ENCODE assay signal across 7 cellular contexts in genomic region chr3:124789103-124789502, GRCh38. TPM values are rescaled to one million over a fixed set of nuclear protein-coding genes. Genes with fewer than 3 reads are reported as not detected.
DNase-seq lines count a peak whose midpoint lies in the region; ATAC-seq and TF ChIP-seq lines count a peak whose summit lies in the region.
"Not testable (repeated sequence)": the region's sequence is repeated elsewhere in the genome, so short reads cannot be mapped to it uniquely, and the experiment has no call there.

No MANE protein-coding gene starts in this region.

- peaks cover 55% of the 10 kb centered on the region for H3K36me3 Mint-ChIP-seq in GM23338 (ENCODE audit: low read depth)

- 98% methylated on average over 4 of the region's 5 CpGs for WGBS in smooth muscle cell (ENCODE audit: low lambda C conversion rate)

- not testable (repeated sequence) for H3K4me1 ChIP-seq in GM23338 (ENCODE audit: insufficient read depth)
- H3K4me1 ChIP-seq in ascending aorta (peaks cover 17 to 80% of the 10 kb centered on the region in 2 donors), cardiac muscle cell (ENCODE audit: low read depth) (peaks cover 11% of the 10 kb centered on the region), right atrium auricular region (peaks cover 0 to 82% of the 10 kb centered on the region in 2 donors), smooth muscle cell (ENCODE audit: low read depth) (peaks cover 27% of the 10 kb centered on the region), vagina (peaks cover 72% of the 10 kb centered on the region)

- H3K36me3 ChIP-seq in GM23338 (ENCODE audit: insufficient read depth), result peaks cover 27% of the 10 kb centered on the region
- not testable (repeated sequence) for H3K36me3 ChIP-seq in SK-N-MC (ENCODE audit: insufficient read depth, low read length); ascending aorta; cardiac muscle cell; smooth muscle cell (ENCODE audit: low read depth); vagina
- peaks cover 13% of the 10 kb centered on the region for H3K36me3 ChIP-seq in right atrium auricular region

- H3K4me3 Mint-ChIP-seq in GM23338, result not testable (repeated sequence)

- TF ChIP-seq POLR2A in vagina (IDR thresholded peaks at IDR 0.05), result not testable (repeated sequence)

- not testable (repeated sequence) for H3K27me3 ChIP-seq in GM23338 (ENCODE audit: insufficient read depth); ascending aorta; cardiac muscle cell; right atrium auricular region; smooth muscle cell (ENCODE audit: low read depth); vagina

- H3K9me2 ChIP-seq in GM23338 (ENCODE audit: insufficient read depth), result not testable (repeated sequence)

- intact Hi-C loops in ascending aorta (cut with DNase I), result loop anchor here (10.0 kb wide), 1 partner anchor 266 kb away; the partner anchor contains the start of gene HEG1
- intact Hi-C loops in vagina (cut with DNase I), result not testable (repeated sequence)

- H3K4me1 Mint-ChIP-seq in GM23338, result not testable (repeated sequence)

- not testable (repeated sequence) for DNase-seq in GM23338 (ENCODE audit: low spot score); SK-N-MC (ENCODE audit: low read depth, low spot score); ascending aorta (ENCODE audit: low spot score in 2 of 2); cardiac muscle cell (ENCODE audit: low read depth in 1 of 2, low spot score in 1 of 2); right atrium auricular region (ENCODE audit: low spot score); smooth muscle cell (lab: John Stamatoyannopoulos, UW; ENCODE audit: unreplicated experiment); vagina (ENCODE audit: extremely low spot score in 2 of 2)

- not testable (repeated sequence) for H3K9me3 Mint-ChIP-seq in GM23338

- not testable (repeated sequence) for H3K4me2 ChIP-seq in GM23338, smooth muscle cell

- not testable (repeated sequence) for TF ChIP-seq CTCF in GM23338 (conservative IDR thresholded peaks at IDR 0.05; ENCODE audit: low read depth in 2 of 2); ascending aorta (IDR thresholded peaks at IDR 0.05); cardiac muscle cell (IDR thresholded peaks at IDR 0.05; ENCODE audit: low read depth, low read length); right atrium auricular region (IDR thresholded peaks at IDR 0.05); smooth muscle cell (IDR thresholded peaks at IDR 0.05; ENCODE audit: borderline replicate concordance, insufficient read depth, poor library complexity, severe bottlenecking); vagina (IDR thresholded peaks at IDR 0.05)

- ATAC-seq in GM23338, result not testable (repeated sequence)

- H3K79me2 ChIP-seq in GM23338 (replicated peaks; ENCODE audit: insufficient read depth) (peaks cover 44% of the 10 kb centered on the region), smooth muscle cell (ENCODE audit: low read depth) (peaks cover 15% of the 10 kb centered on the region)

- not testable (repeated sequence) for H3K4me3 ChIP-seq in GM23338, SK-N-MC, ascending aorta, cardiac muscle cell, right atrium auricular region, smooth muscle cell, vagina

- H3K27ac ChIP-seq in GM23338 (ENCODE audit: low read depth), result 0 out of 2 replicates have a peak overlapping the region, but pooled peaks have one; percentile 42
- H3K27ac ChIP-seq in SK-N-MC, result peak overlapping the region; percentile 43
- peak overlapping the region; percentile 53 to 90 for H3K27ac ChIP-seq in ascending aorta
- H3K27ac ChIP-seq in cardiac muscle cell, result peak overlapping the region; percentile 62
- H3K27ac ChIP-seq in right atrium auricular region, result peak overlapping the region; percentile 46 to 56
- H3K27ac ChIP-seq in smooth muscle cell (ENCODE audit: low read depth), result peak overlapping the region; percentile 74
- H3K27ac ChIP-seq in vagina, result peak overlapping the region; percentile 84

- H3F3A ChIP-seq in GM23338 (replicated peaks; ENCODE audit: low read depth), result not testable (repeated sequence)
- peaks cover 54% of the 10 kb centered on the region for H3F3A ChIP-seq in smooth muscle cell (ENCODE audit: low read depth)

- not testable (repeated sequence) for H3K27me3 Mint-ChIP-seq in GM23338 (ENCODE audit: insufficient read depth, low read depth, poor library complexity)

- H3K9me3 ChIP-seq in SK-N-MC (ENCODE audit: low read depth, low read length); ascending aorta; cardiac muscle cell (ENCODE audit: low read depth); right atrium auricular region; smooth muscle cell (replicated peaks; ENCODE audit: low read depth); vagina: not testable (repeated sequence)

- H4K20me1 ChIP-seq in GM23338 (replicated peaks; ENCODE audit: insufficient read depth), result peaks cover 20% of the 10 kb centered on the region; the same call in 1 of the 2 replicates
- not testable (repeated sequence) for H4K20me1 ChIP-seq in smooth muscle cell (ENCODE audit: low read depth)

- H2AFZ ChIP-seq in GM23338; smooth muscle cell (ENCODE audit: low read depth): not testable (repeated sequence)

- not testable (repeated sequence) for H3K27ac Mint-ChIP-seq in GM23338

- H3K9ac ChIP-seq in SK-N-MC (ENCODE audit: insufficient read length); smooth muscle cell (ENCODE audit: low read depth): not testable (repeated sequence)

RNA-seq across cellular contexts. Expression of gene UMPS, which starts 58.9 kb away (rescaled TPM):
- 48.8 and 50.9 TPM in 2 replicates for total RNA-seq in GM23338 (2014; rRNA removed; shearing (Covaris generic))
- 40.2 and 44.1 TPM in 2 replicates for polyA plus RNA-seq in GM23338 (2016; fragmentation: Nextera tagmentation; extraction: Ambion mirVana)
- total RNA-seq in ascending aorta, result 4.5 TPM
- total RNA-seq in cardiac muscle cell, result 19.7 and 127 TPM in 2 replicates
- polyA plus RNA-seq in cardiac muscle cell, result 21.3 and 23.2 TPM in 2 replicates
- total RNA-seq in right atrium auricular region, result 10 to 100 TPM in 1 of 2 donors, 1 to 10 TPM in 1; 6.6 to 14.3 TPM
- 16.9 and 79.2 TPM in 2 replicates for total RNA-seq in smooth muscle cell
- polyA plus RNA-seq in smooth muscle cell, result 22.3 and 26.4 TPM in 2 replicates
- 13.3 TPM for total RNA-seq in vagina
